ENCODE assay signal across 8 cellular contexts in the genomic region with DNA sequence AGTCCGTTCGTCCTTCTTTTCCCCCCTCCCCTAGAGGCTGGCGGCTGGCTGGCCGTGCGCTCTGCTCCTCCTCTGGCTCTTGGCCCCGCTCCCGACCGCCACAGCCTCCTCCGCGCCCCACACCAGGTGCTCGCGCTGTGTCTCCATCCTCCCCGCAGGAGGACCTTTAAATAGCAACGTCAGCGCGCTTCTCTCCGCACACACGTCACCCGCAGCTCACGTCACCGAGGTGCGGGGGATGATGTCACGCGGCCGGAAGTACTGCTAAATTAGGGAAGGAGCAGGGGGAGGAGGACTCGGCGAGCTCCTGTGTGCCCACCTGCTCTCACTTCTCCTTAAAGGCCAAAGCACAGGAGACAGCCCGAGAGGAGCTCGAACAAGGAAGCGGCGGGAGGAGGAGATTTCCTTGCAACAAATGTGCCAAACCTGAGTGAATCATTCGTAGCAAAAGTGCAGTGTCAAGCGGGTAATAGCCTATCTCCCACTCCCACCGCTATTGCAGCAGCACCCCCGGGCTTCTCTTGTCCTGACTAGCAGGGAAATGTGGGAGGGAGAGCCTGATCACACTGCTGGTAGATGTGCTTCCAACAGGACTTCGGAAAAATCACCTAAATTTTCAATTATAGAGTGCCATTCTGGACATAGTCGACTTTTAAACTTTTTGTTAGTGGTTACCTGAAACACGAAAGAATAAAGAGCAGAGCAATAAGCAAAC. TPM values are rescaled to one million over a fixed set of nuclear protein-coding genes. Genes with fewer than 3 reads are reported as not detected.
DNase-seq lines count a peak whose midpoint lies in the region; ATAC-seq and TF ChIP-seq lines count a peak whose summit lies in the region.

No MANE protein-coding gene starts in this region.

- peak overlapping the region; percentile 91 for H3K4me3 ChIP-seq in PC-3 (ENCODE audit: low read length)
- H3K4me3 ChIP-seq in esophagus (ENCODE audit: low read depth in 1 of 2, low read length in 2 of 2), result peak overlapping the region; percentile 60 to 82
- H3K4me3 ChIP-seq in mucosa of stomach (ENCODE audit: low read length), result peak overlapping the region; percentile 32

- H3K4me1 ChIP-seq in PC-3 (ENCODE audit: insufficient read depth, low read length), result peaks cover 15% of the 10 kb centered on the region; the same call in 1 of the 2 replicates
- peaks cover 0 to 5% of the 10 kb centered on the region in 2 donors for H3K4me1 ChIP-seq in esophagus (ENCODE audit: control insufficient read depth in 2 of 2, insufficient read depth in 2 of 2, low read length in 1 of 2)
- H3K4me1 ChIP-seq in mucosa of stomach (ENCODE audit: control insufficient read depth, insufficient read depth, low read length), result peaks cover 14% of the 10 kb centered on the region

- H3F3A ChIP-seq in PC-3 (ENCODE audit: low read length, unreplicated experiment), result no peaks in the 10 kb centered on the region

- BruUV-seq in PC-3 (replicated peaks; lab: Mats Ljungman, UMichigan), result TSS peak; percentile 20

- intact Hi-C loops in PC-3 (cut with micrococcal nuclease), result loop anchor here (5.0 kb wide), 1 partner anchor 42 kb away; no protein-coding TSS in a partner anchor

- peaks cover 38% of the 10 kb centered on the region for H3K79me2 ChIP-seq in PC-3 (ENCODE audit: low read length)

- CTCF ChIA-PET in PC-3 (lab: Charles Lee), result interaction anchor here (0.6 kb wide), 1 partner anchor 260 kb away, joined by 3 read pairs; no protein-coding TSS in a partner anchor

- peak overlapping the region; percentile 98 for H3K4me2 ChIP-seq in PC-3 (ENCODE audit: low read length)

- peaks cover 24% of the 10 kb centered on the region for H3K27me3 Mint-ChIP-seq in IgD-negative memory B cell
- peaks cover 34% of the 10 kb centered on the region for H3K27me3 Mint-ChIP-seq in activated T-cell treated with anti-CD3 and anti-CD28 coated beads, Interleukin-2, amount 50 U/mL, for 4 hours (ENCODE audit: low read depth)

- H3K36me3 ChIP-seq in PC-3 (ENCODE audit: low read depth, low read length) (no peaks in the 10 kb centered on the region), esophagus (ENCODE audit: control insufficient read depth in 2 of 2, insufficient read depth in 2 of 2, low read length in 1 of 2) (no peaks in the 10 kb centered on the region), mucosa of stomach (ENCODE audit: control insufficient read depth, insufficient read depth, low read length) (no peaks in the 10 kb centered on the region)

- H2AFZ ChIP-seq in PC-3 (ENCODE audit: low read length), result peak overlapping the region; percentile 78

- H3K27me3 ChIP-seq in PC-3 (ENCODE audit: low read length) (no peaks in the 10 kb centered on the region), esophagus (ENCODE audit: control insufficient read depth in 1 of 2, insufficient read depth in 2 of 2, low read length in 2 of 2) (no peaks in the 10 kb centered on the region), mucosa of stomach (ENCODE audit: control insufficient read depth, insufficient read depth, low read length) (peaks cover 26% of the 10 kb centered on the region)

- H3K9me3 ChIP-seq in PC-3 (ENCODE audit: low read length) (no peaks in the 10 kb centered on the region), esophagus (ENCODE audit: control insufficient read depth in 2 of 2, insufficient read depth in 1 of 2, low read depth in 1 of 2, low read length in 1 of 2) (no peaks in the 10 kb centered on the region), mucosa of stomach (ENCODE audit: control insufficient read depth, low read length) (no peaks in the 10 kb centered on the region)

- H3K9ac ChIP-seq in PC-3 (ENCODE audit: low read length) (peak overlapping the region; percentile 64), mucosa of stomach (ENCODE audit: low read length) (peak overlapping the region; percentile 84)

- POLR2A ChIA-PET in PC-3 (lab: Charles Lee; ENCODE audit: unreplicated experiment), result interaction anchor here (0.5 to 0.7 kb wide), 4 partner anchors 49 to 1487 kb away, joined by 3 read pairs; no protein-coding TSS in a partner anchor

- H3K4me3 Mint-ChIP-seq in IgD-negative memory B cell, result peak overlapping the region; percentile 97 to 99 (median 98)
- peak overlapping the region; percentile 95 for H3K4me3 Mint-ChIP-seq in activated T-cell treated with anti-CD3 and anti-CD28 coated beads, Interleukin-2, amount 50 U/mL, for 4 hours

- 2% methylated on average over 31 to 38 of the region's 38 CpGs for WGBS in esophagus, 2 donors

- peaks cover 0 to 2% (median 0%) of the 10 kb centered on the region in 3 donors for H3K9me3 Mint-ChIP-seq in IgD-negative memory B cell
- no peaks in the 10 kb centered on the region for H3K9me3 Mint-ChIP-seq in activated T-cell treated with anti-CD3 and anti-CD28 coated beads, Interleukin-2, amount 50 U/mL, for 4 hours

- no peak for TF ChIP-seq CTCF in PC-3 (conservative IDR thresholded peaks at IDR 0.05; ENCODE audit: low read depth, low read length)

- no peaks in the 10 kb centered on the region for H3K9me2 ChIP-seq in PC-3 (replicated peaks; ENCODE audit: low read length)

- H4K20me1 ChIP-seq in PC-3 (ENCODE audit: low read length), result peaks cover 11% of the 10 kb centered on the region; the same call in 1 of the 2 replicates

- peak overlapping the region; percentile 98 to 99 (median 99) for H3K27ac Mint-ChIP-seq in IgD-negative memory B cell

- DNase-seq in DMS153 (lab: John Stamatoyannopoulos, UW), result peak; percentile 86
- DNase-seq in PC-3, result peak; percentile 81
- peak; percentile 91 for DNase-seq in activated T-cell treated with anti-CD3 and anti-CD28 coated beads, Interleukin-2, amount 50 U/mL, for 4 hours
- DNase-seq in stimulated activated CD8-positive, alpha-beta memory T cell treated with anti-CD3 and anti-CD28 coated beads, Interleukin-7, amount 100 ng/mL, for 1 hour (ENCODE audit: low read depth in 2 of 2), result peak; percentile 77 to 79

- ATAC-seq in GM21576 (IDR thresholded peaks at IDR 0.05; ENCODE audit: unreplicated experiment), result peak; percentile 83
- peak; percentile 56 for ATAC-seq in PC-3
- peak; percentile 81 to 82 for ATAC-seq in activated T-cell treated with anti-CD3 and anti-CD28 coated beads, Interleukin-2, amount 50 U/mL, for 4 hours

- peaks cover 2% of the 10 kb centered on the region for H3K36me3 Mint-ChIP-seq in IgD-negative memory B cell
- no peaks in the 10 kb centered on the region for H3K36me3 Mint-ChIP-seq in activated T-cell treated with anti-CD3 and anti-CD28 coated beads, Interleukin-2, amount 50 U/mL, for 4 hours (ENCODE audit: insufficient read depth)

- H3K4me1 Mint-ChIP-seq in IgD-negative memory B cell, result peaks cover 19 to 33% (median 27%) of the 10 kb centered on the region in 3 donors
- H3K4me1 Mint-ChIP-seq in activated T-cell treated with anti-CD3 and anti-CD28 coated beads, Interleukin-2, amount 50 U/mL, for 4 hours (ENCODE audit: low read depth), result peaks cover 32% of the 10 kb centered on the region

- H3K27ac ChIP-seq in PC-3 (ENCODE audit: low read length) (peak overlapping the region; percentile 65), esophagus (ENCODE audit: low read depth in 2 of 2, low read length in 1 of 2) (peak overlapping the region; percentile 90 to 94)

RNA-seq across cellular contexts. Expression of gene HOMER1, which starts 0.6 kb away (rescaled TPM):
- 1.8 TPM for polyA plus RNA-seq in IgD-negative memory B cell
- 7.1 and 9.1 TPM in 2 replicates for total RNA-seq in PC-3 (2014; rRNA removed)
- total RNA-seq in activated T-cell treated with anti-CD3 and anti-CD28 coated beads, Interleukin-2, amount 50 U/mL, for 4 hours, result 10 to 100 TPM; 12.1 to 16.7 (median 14.9) TPM
- polyA plus RNA-seq in esophagus, result 1 to 10 TPM; 1.6 to 1.7 TPM

Comparison
In these comparisons a context has a peak if more than half of its experiments do, and no peak if none do; other contexts are left out.
1. Peak in every context shown above with its lines: DNase-seq, ATAC-seq, H3K4me3 ChIP-seq and H3K27ac ChIP-seq.
2. H3K4me3 ChIP-seq: peak in every context shown above with its lines; median percentile 91 in PC-3; 71 in esophagus; 32 in mucosa of stomach.